ENCODE assay signal across 1 cellular context in the genomic region with DNA sequence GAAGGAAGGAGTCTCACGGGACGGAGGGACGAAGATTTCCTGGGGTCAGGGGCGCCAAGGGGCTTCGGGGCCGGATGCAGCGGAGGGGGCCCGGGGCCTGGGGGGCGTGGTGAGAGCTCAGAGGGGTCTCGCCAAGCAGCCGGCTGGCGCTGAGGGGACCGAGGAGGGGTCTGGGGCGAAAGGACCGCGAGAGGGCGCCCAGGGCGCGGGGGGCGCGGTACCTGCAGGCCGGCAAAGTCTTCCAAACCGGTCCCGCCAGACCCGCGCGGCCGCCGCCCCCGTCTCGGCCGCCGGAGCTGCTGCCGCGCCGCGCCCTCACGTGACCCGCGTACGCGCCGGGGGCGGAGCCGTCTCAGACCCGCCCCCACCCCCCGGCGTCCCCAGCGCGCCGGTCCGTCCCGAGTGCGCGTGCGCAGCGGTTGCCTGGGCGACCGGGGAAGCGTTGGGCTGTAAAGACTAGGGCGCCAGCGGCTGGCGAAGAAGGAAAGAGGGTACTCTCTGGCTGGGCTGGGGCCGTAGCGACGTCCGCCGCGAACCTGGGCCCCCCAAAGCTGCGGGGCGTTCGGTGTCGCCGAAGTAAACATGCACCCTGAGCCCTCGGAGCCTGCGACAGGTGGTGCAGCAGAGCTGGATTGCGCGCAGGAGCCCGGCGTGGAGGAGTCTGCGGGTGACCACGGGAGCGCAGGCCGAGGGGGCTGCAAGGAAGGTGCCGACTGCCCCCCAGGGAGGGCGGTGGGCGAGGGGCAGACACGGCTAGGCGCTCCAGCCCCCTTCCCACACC.
TF ChIP-seq lines count a peak whose summit lies in the region.

Gene DNAAF1, plus strand, starts transcription at position 450 of the 781 bp plus-strand sequence. Its CDS starts 133 bp downstream, at position 583.
Gene HSDL1, minus strand, starts transcription at position 319 of the 781 bp plus-strand sequence. CDS start 13,856 bp downstream, outside the sequence.

TF ChIP-seq in K562, 482 proteins besides CTCF, POLR2A, EP300 and RAD21 (continued from another document and continues in another):
- TF ChIP-seq, protein P1, sequence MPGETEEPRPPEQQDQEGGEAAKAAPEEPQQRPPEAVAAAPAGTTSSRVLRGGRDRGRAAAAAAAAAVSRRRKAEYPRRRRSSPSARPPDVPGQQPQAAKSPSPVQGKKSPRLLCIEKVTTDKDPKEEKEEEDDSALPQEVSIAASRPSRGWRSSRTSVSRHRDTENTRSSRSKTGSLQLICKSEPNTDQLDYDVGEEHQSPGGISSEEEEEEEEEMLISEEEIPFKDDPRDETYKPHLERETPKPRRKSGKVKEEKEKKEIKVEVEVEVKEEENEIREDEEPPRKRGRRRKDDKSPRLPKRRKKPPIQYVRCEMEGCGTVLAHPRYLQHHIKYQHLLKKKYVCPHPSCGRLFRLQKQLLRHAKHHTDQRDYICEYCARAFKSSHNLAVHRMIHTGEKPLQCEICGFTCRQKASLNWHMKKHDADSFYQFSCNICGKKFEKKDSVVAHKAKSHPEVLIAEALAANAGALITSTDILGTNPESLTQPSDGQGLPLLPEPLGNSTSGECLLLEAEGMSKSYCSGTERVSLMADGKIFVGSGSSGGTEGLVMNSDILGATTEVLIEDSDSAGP (CRISPR knock-in tag; IDR thresholded peaks at IDR 0.05) = no peak
- TF ChIP-seq CAMTA2 (CRISPR knock-in tag; conservative IDR thresholded peaks at IDR 0.05) (no peak), ZNF134 (CRISPR knock-in tag; conservative IDR thresholded peaks at IDR 0.05) (no peak), GTF2B (IDR thresholded peaks at IDR 0.05; ENCODE audit: extremely low read depth, insufficient read length) (no peak), SETDB1 (IDR thresholded peaks at IDR 0.05; ENCODE audit: low read length) (no peak), MCM3 (IDR thresholded peaks at IDR 0.05) (no peak), SIN3A (IDR thresholded peaks at IDR 0.05; ENCODE audit: borderline replicate concordance in 2 of 2, control insufficient read depth in 1 of 2, low read depth in 2 of 2, low read length in 2 of 2) (peak; percentile 90 to 98), ATF4 (CRISPR knock-in tag; IDR thresholded peaks at IDR 0.05) (no peak), E2F6 (IDR thresholded peaks at IDR 0.05; ENCODE audit: borderline replicate concordance in 1 of 2, extremely low read depth in 1 of 2, insufficient read depth in 1 of 2, insufficient read length in 1 of 2, low read depth in 1 of 2, low read length in 1 of 2, poor library complexity in 1 of 2, severe bottlenecking in 1 of 2) (peak in 1 of 2 experiments; percentile 80), CTBP1 (IDR thresholded peaks at IDR 0.05; ENCODE audit: borderline replicate concordance) (peak; percentile 82; the same call in 1 of the 2 replicates), MLX (CRISPR knock-in tag; conservative IDR thresholded peaks at IDR 0.05) (no peak), KAT2B (IDR thresholded peaks at IDR 0.05; ENCODE audit: low read depth, low read length) (no peak), KDM5B (IDR thresholded peaks at IDR 0.05; ENCODE audit: insufficient replicate concordance, low read depth, low read length) (no peak), HNRNPL (IDR thresholded peaks at IDR 0.05; ENCODE audit: low read depth, low read length) (no peak), RBFOX2 (IDR thresholded peaks at IDR 0.05; ENCODE audit: low read depth, low read length) (peak; percentile 62), SP2 (IDR thresholded peaks at IDR 0.05; ENCODE audit: extremely low read depth, low read depth, low read length, poor library complexity, severe bottlenecking) (no peak), ARHGAP35 (IDR thresholded peaks at IDR 0.05; ENCODE audit: partially characterized antibody) (no peak), ZNF280B (CRISPR knock-in tag; IDR thresholded peaks at IDR 0.05) (no peak), MGA (IDR thresholded peaks at IDR 0.05) (no peak), PRMT5 (CRISPR knock-in tag; IDR thresholded peaks at IDR 0.05) (no peak), FIP1L1 (IDR thresholded peaks at IDR 0.05; ENCODE audit: low read depth, low read length, poor library complexity, severe bottlenecking) (peak; percentile 54), DNMT1 (IDR thresholded peaks at IDR 0.05) (no peak)
- TF ChIP-seq, protein P2, sequence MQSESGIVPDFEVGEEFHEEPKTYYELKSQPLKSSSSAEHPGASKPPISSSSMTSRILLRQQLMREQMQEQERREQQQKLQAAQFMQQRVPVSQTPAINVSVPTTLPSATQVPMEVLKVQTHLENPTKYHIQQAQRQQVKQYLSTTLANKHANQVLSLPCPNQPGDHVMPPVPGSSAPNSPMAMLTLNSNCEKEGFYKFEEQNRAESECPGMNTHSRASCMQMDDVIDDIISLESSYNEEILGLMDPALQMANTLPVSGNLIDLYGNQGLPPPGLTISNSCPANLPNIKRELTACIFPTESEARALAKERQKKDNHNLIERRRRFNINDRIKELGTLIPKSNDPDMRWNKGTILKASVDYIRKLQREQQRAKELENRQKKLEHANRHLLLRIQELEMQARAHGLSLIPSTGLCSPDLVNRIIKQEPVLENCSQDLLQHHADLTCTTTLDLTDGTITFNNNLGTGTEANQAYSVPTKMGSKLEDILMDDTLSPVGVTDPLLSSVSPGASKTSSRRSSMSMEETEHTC (IDR thresholded peaks at IDR 0.05) = peak; percentile 84
- TF ChIP-seq, protein P3, sequence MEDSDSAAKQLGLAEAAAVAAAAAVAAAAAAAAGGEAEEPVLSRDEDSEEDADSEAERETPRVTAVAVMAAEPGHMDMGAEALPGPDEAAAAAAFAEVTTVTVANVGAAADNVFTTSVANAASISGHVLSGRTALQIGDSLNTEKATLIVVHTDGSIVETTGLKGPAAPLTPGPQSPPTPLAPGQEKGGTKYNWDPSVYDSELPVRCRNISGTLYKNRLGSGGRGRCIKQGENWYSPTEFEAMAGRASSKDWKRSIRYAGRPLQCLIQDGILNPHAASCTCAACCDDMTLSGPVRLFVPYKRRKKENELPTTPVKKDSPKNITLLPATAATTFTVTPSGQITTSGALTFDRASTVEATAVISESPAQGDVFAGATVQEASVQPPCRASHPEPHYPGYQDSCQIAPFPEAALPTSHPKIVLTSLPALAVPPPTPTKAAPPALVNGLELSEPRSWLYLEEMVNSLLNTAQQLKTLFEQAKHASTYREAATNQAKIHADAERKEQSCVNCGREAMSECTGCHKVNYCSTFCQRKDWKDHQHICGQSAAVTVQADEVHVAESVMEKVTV (CRISPR knock-in tag; IDR thresholded peaks at IDR 0.05) = no peak
